ENCODE assay signal across 18 cellular contexts in genomic region chr2:127872354-127872753, GRCh38.
"Had no signal": no experiment of that assay in that cellular context is flagged by ENCODE, and none has a peak within 500 bp of the region (broad histone marks: within the 10 kb centered on the region; RNA-seq: fewer than 3 reads in every experiment).

No MANE protein-coding gene starts in this region.

- ATAC-seq: activated CD4-positive, alpha-beta T cell treated with anti-CD3 and anti-CD28 coated beads for 36 hours; naive thymus-derived CD4-positive, alpha-beta T cell; psoas muscle; T-cell; upper lobe of right lung had no signal

- DNase-seq: activated CD4-positive, alpha-beta T cell treated with anti-CD3 and anti-CD28 coated beads for 36 hours; activated gamma-delta T cell; activated naive CD8-positive, alpha-beta T cell treated with anti-CD3 and anti-CD28 coated beads, Interleukin-2, amount 10 ng/mL, durations not matched to agents 7 days and 5 days; anterior cingulate cortex; glutamatergic neuron; immature natural killer cell; naive thymus-derived CD4-positive, alpha-beta T cell; psoas muscle; sigmoid colon; stimulated activated CD4-positive, alpha-beta T cell treated with anti-CD3 and anti-CD28 coated beads, Interleukin-12 subunit alpha, Interleukin-12 subunit beta, amount 100 ng/mL, for 4 hours; T-cell; T1000; upper lobe of right lung; WERI-Rb-1 had no signal

- H3K4me3 ChIP-seq: breast epithelium, esophagus muscularis mucosa, psoas muscle, sigmoid colon, upper lobe of right lung had no signal

- H3K36me3 ChIP-seq: breast epithelium had no signal

- H3K27me3 ChIP-seq: breast epithelium, esophagus muscularis mucosa, sigmoid colon, upper lobe of right lung had no signal

- H3K9me3 ChIP-seq: breast epithelium, esophagus muscularis mucosa, psoas muscle, sigmoid colon, upper lobe of right lung had no signal

- H3K27ac Mint-ChIP-seq: activated CD4-positive, alpha-beta T cell treated with anti-CD3 and anti-CD28 coated beads for 36 hours; stimulated activated naive CD8-positive, alpha-beta T cell treated with anti-CD3 and anti-CD28 coated beads, Interleukin-15, Interleukin-2, amounts not matched to agents 100 ng/mL and 50 ng/mL, for 24 hours had no signal

- H3K4me1 ChIP-seq: breast epithelium had no signal

- FAIRE-seq: endometrium had no signal

- H3K27ac ChIP-seq: breast epithelium, esophagus muscularis mucosa, psoas muscle, sigmoid colon, upper lobe of right lung, WERI-Rb-1 had no signal

- H3K9me3 Mint-ChIP-seq: activated naive CD8-positive, alpha-beta T cell treated with anti-CD3 and anti-CD28 coated beads, Interleukin-2, amount 10 ng/mL, durations not matched to agents 7 days and 5 days; immature natural killer cell; naive thymus-derived CD4-positive, alpha-beta T cell; stimulated activated naive CD8-positive, alpha-beta T cell treated with anti-CD3 and anti-CD28 coated beads, Interleukin-15, Interleukin-2, amounts not matched to agents 100 ng/mL and 50 ng/mL, for 24 hours; T-cell had no signal
